In the genomic region with DNA sequence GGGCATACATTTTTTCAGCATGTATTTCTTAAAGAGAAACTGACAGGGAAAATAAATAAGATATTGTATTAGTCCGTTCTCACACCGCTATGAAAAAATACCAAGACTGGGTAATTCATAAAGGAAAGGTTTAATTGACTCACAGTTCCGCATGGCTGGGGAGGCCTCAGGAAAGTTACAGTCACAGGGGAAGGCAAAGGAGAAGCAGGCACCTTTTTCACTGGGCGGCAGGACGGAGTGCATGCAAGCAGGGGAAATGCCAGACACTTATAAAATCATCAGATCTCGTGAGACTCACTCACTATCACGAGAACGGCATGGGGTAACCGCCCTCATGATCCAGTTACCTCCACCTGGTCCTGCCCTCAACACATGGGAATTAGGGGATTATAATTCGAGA, we compare ENCODE assay signal across 14 cellular contexts. TPM values are rescaled to one million over a fixed set of nuclear protein-coding genes. Genes with fewer than 3 reads are reported as not detected.
DNase-seq lines count a peak whose midpoint lies in the region; ATAC-seq and TF ChIP-seq lines count a peak whose summit lies in the region.
"Had no signal": no experiment of that assay in that cellular context is flagged by ENCODE, and none has a peak within 500 bp of the region (broad histone marks: within the 10 kb centered on the region; RNA-seq: fewer than 3 reads in every experiment).

No MANE protein-coding gene starts in this region.

- no peaks in the 10 kb centered on the region for H3K27me3 ChIP-seq in spleen (replicated peaks in 1 of 7)

- intact Hi-C loops in spleen (cut with DNase I; ENCODE audit: low total_unique reads) = no loop called here

- no peak for TF ChIP-seq CTCF in spleen (IDR thresholded peaks at IDR 0.05 in 8 of 11, conservative IDR thresholded peaks at IDR 0.05 in 3 of 11)

- H3K4me3 ChIP-seq in spleen = no peak overlapping the region

- peak; percentile 61 to 62 for DNase-seq in NOMO-1 (lab: John Stamatoyannopoulos, UW; ENCODE audit: unreplicated experiment in 2 of 2)
- peak; percentile 66 for DNase-seq in dermis blood vessel endothelial cell
- no peak for DNase-seq in spleen
- no peak for DNase-seq in SK-N-DZ (ENCODE audit: low spot score)
- no peak for DNase-seq in activated CD4-positive, alpha-beta T cell treated with anti-CD3 and anti-CD28 coated beads for 1 hour
- no peak for DNase-seq in T-helper 2 cell
- DNase-seq: activated CD4-positive, alpha-beta T cell treated with anti-CD3 and anti-CD28 coated beads, Interleukin-2, amount 10 ng/mL, durations not matched to agents 7 days and 5 days; foreskin melanocyte; NCI-H1930; NCI-H524; nucleus accumbens; T-helper 17 cell had no signal

- ATAC-seq in GM18505 (IDR thresholded peaks at IDR 0.05; ENCODE audit: unreplicated experiment) = no peak
- ATAC-seq: T-helper 17 cell had no signal

- 52 to 69% (median 62%) methylated on average over 10 of the region's 10 CpGs for WGBS in spleen, 5 donors

- H3K36me3 ChIP-seq in spleen = peaks cover 0 to 62% (median 5%) of the 10 kb centered on the region in 6 donors

- TF ChIP-seq POLR2A in GM18505 (IDR thresholded peaks at IDR 0.05; ENCODE audit: borderline replicate concordance, extremely low read depth, insufficient read depth, insufficient read length) (peak; percentile 39), spleen (IDR thresholded peaks at IDR 0.05) (no peak)

- H3K4me1 ChIP-seq in spleen = peaks cover 0 to 77% (median 35%) of the 10 kb centered on the region in 6 donors

- no peaks in the 10 kb centered on the region for H3K9me3 ChIP-seq in spleen

- H3K27ac ChIP-seq in spleen = peak overlapping the region in 6 of 8 donors; percentile 36 to 84 (median 74)
- H3K27ac ChIP-seq: KMS-11 had no signal

RNA-seq across cellular contexts. Expression of gene PPFIA1, which starts 44.2 kb away (rescaled TPM):
- 33.5 and 39.9 TPM in 2 replicates for total RNA-seq in dermis blood vessel endothelial cell
- total RNA-seq in spleen = 10 to 100 TPM; 46.1 to 73.5 (median 64.6) TPM
- 10 to 100 TPM in 2 of 3 donors, 1 to 10 TPM in 1; 7.6 to 18.4 (median 18.3) TPM for polyA plus RNA-seq in spleen
- 26.0 and 32.0 TPM in 2 replicates for polyA plus RNA-seq in SK-N-DZ (2014; cell fraction: cytosol; rRNA removed)
- polyA plus RNA-seq in SK-N-DZ (2014; cell fraction: nucleus; rRNA removed) = 41.6 and 60.5 TPM in 2 replicates

Comparison
In these comparisons a context has a peak if more than half of its experiments do, and no peak if none do; other contexts are left out.
1. DNase-seq: peak in NOMO-1 (2 of 2) and dermis blood vessel endothelial cell (single experiment); none in spleen (single experiment), SK-N-DZ (single experiment), activated CD4-positive, alpha-beta T cell treated with anti-CD3 and anti-CD28 coated beads for 1 hour (single experiment) and T-helper 2 cell (0 of 5).